25 cellular contexts compared by ENCODE assay signal in the genomic region with DNA sequence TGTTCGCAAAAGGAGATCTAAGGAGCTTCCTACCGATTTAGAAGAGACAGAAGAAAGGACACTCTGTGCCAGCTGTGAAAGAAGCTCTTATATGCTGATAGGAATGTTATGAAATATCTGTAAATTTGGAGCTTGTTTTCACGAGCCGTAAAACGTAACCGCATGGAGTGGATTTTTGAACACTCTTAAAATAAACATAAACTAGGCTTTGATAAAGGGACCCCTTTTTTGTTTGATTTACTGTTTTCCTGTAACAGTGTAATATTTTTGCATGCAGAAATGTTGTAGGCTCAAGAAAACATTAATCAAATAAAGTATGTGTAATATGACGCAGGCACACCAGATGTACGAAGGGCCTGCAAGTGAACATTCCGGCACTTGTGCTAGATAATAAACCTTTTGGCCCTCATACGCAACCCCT.
A peak's percentile ranks its signal among the peaks of the same experiment; 100 is the strongest.
DNase-seq lines count a peak whose midpoint lies in the region; FAIRE-seq and TF ChIP-seq lines count a peak whose summit lies in the region.
"Had no signal": no experiment of that assay in that cellular context is flagged by ENCODE, and none has a peak within 500 bp of the region (broad histone marks: within the 10 kb centered on the region; RNA-seq: fewer than 3 reads in every experiment).

No MANE protein-coding gene starts in this region.

- H3K27me3 ChIP-seq in keratinocyte (ENCODE audit: control insufficient read depth, extremely low read depth, insufficient read depth, low read length) (no peaks in the 10 kb centered on the region), subcutaneous abdominal adipose tissue (ENCODE audit: control insufficient read depth in 5 of 5, insufficient read depth in 4 of 5, low read length in 5 of 5) (no peaks in the 10 kb centered on the region)
- H3K27me3 ChIP-seq: body of pancreas, foreskin keratinocyte, uterus had no signal

- peak overlapping the region; percentile 18; the same call in 1 of the 2 replicates for H3K4me3 Mint-ChIP-seq in HFFc6
- H3K4me3 Mint-ChIP-seq: activated CD4-positive, alpha-beta T cell treated with anti-CD3 and anti-CD28 coated beads, Interleukin-2, amount 10 ng/mL, durations not matched to agents 7 days and 5 days; activated T-cell treated with anti-CD3 and anti-CD28 coated beads, Interleukin-2, amount 50 U/mL, for 4 hours; immature natural killer cell; nephron had no signal

- TF ChIP-seq CTCF in HFFc6 (IDR thresholded peaks at IDR 0.05) = no peak
- TF ChIP-seq CTCF in keratinocyte (optimal IDR thresholded peaks at IDR 0.05 in 1 of 3, IDR thresholded peaks at IDR 0.05 in 1 of 3, conservative IDR thresholded peaks at IDR 0.05 in 1 of 3; ENCODE audit: extremely low read depth in 1 of 3, insufficient read depth in 2 of 3, low read length in 3 of 3) = no peak

- DNase-seq in HFFc6 (no peak), keratinocyte (ENCODE audit: low read depth, low spot score) (no peak), Ammon's horn (ENCODE audit: low spot score) (no peak), UCSD-AML1 (lab: John Stamatoyannopoulos, UW; ENCODE audit: unreplicated experiment) (no peak), globus pallidus (ENCODE audit: low spot score) (no peak)
- DNase-seq: activated CD4-positive, alpha-beta T cell treated with anti-CD3 and anti-CD28 coated beads, Interleukin-2, amount 10 ng/mL, durations not matched to agents 7 days and 5 days; activated T-cell treated with anti-CD3 and anti-CD28 coated beads, Interleukin-2, amount 50 U/mL, for 4 hours; body of pancreas; cerebellar nuclear complex; foreskin keratinocyte; immature natural killer cell; Karpas-422; left ventricle myocardium superior; NCI-H510A treated with DMSO at 0.1 percent for 48 hours; NK-92 treated with Interleukin-12 subunit alpha and Interleukin-12 subunit beta, amount 100 ng/mL, for 24 hours; SHP77; stimulated activated naive CD4-positive, alpha-beta T cell; T-helper 9 cell; uterus had no signal

- H3K9ac ChIP-seq in keratinocyte (ENCODE audit: control insufficient read depth, extremely low read depth, insufficient read depth, low read length) = no peak overlapping the region
- peak overlapping the region in 1 of 5 donors; percentile 44 for H3K9ac ChIP-seq in subcutaneous abdominal adipose tissue (ENCODE audit: low read length in 5 of 5)
- H3K9ac ChIP-seq: parathyroid adenoma had no signal

- no peaks in the 10 kb centered on the region for H3K79me2 ChIP-seq in keratinocyte (ENCODE audit: control insufficient read depth, insufficient read depth, low read length)
- H3K79me2 ChIP-seq: parathyroid adenoma had no signal

- peak overlapping the region; percentile 90 for H2AFZ ChIP-seq in keratinocyte (ENCODE audit: control insufficient read depth, low read length)
- H2AFZ ChIP-seq: parathyroid adenoma had no signal

- H3K36me3 ChIP-seq in keratinocyte (ENCODE audit: control insufficient read depth in 2 of 2, extremely low read depth in 1 of 2, insufficient read depth in 2 of 2, low read length in 2 of 2) (no peaks in the 10 kb centered on the region), subcutaneous abdominal adipose tissue (ENCODE audit: control insufficient read depth in 5 of 5, insufficient read depth in 5 of 5, low read length in 5 of 5) (no peaks in the 10 kb centered on the region)
- H3K36me3 ChIP-seq: thoracic aorta, uterus had no signal

- peaks cover under 1% of the 10 kb centered on the region; the same call in 1 of the 2 replicates for H3K27me3 Mint-ChIP-seq in HFFc6 (ENCODE audit: insufficient read depth)
- H3K27me3 Mint-ChIP-seq: activated CD4-positive, alpha-beta T cell treated with anti-CD3 and anti-CD28 coated beads, Interleukin-2, amount 10 ng/mL, durations not matched to agents 7 days and 5 days had no signal

- H3K4me3 ChIP-seq in keratinocyte (ENCODE audit: control insufficient read depth in 2 of 3, extremely low read depth in 1 of 3, insufficient read depth in 2 of 3, low read depth in 1 of 3, low read length in 3 of 3) (no peak overlapping the region), subcutaneous abdominal adipose tissue (ENCODE audit: low read depth in 1 of 5, low read length in 5 of 5) (peak overlapping the region in 4 of 5 donors; percentile 19 to 43 (median 34))
- H3K4me3 ChIP-seq: body of pancreas, thoracic aorta, uterus had no signal

- FAIRE-seq in endometrium (lab: Jason Lieb, UNC) = peak; percentile 33
- no peak for FAIRE-seq in keratinocyte (lab: Jason Lieb, UNC)
- FAIRE-seq: endothelial cell of umbilical vein had no signal

- H4K20me1 ChIP-seq in keratinocyte (ENCODE audit: control insufficient read depth, extremely low read depth, insufficient read depth, low read length) = no peaks in the 10 kb centered on the region

- H3K9me1 ChIP-seq in keratinocyte (ENCODE audit: control insufficient read depth, extremely low read depth, insufficient read depth, low read length) = no peaks in the 10 kb centered on the region

- no peaks in the 10 kb centered on the region for H3K9me3 ChIP-seq in keratinocyte (ENCODE audit: control insufficient read depth, low read depth, low read length)
- no peaks in the 10 kb centered on the region for H3K9me3 ChIP-seq in subcutaneous abdominal adipose tissue (ENCODE audit: control insufficient read depth in 5 of 5, low read length in 5 of 5)
- H3K9me3 ChIP-seq: body of pancreas, thoracic aorta, uterus had no signal

- H3K4me1 Mint-ChIP-seq in HFFc6 (ENCODE audit: low read depth) = peaks cover 30% of the 10 kb centered on the region
- H3K4me1 Mint-ChIP-seq: activated CD4-positive, alpha-beta T cell treated with anti-CD3 and anti-CD28 coated beads, Interleukin-2, amount 10 ng/mL, durations not matched to agents 7 days and 5 days; immature natural killer cell had no signal

- H3K36me3 Mint-ChIP-seq in HFFc6 (ENCODE audit: low read depth) = no peaks in the 10 kb centered on the region
- H3K36me3 Mint-ChIP-seq: immature natural killer cell had no signal

- no peak overlapping the region for H3K27ac ChIP-seq in keratinocyte (ENCODE audit: control insufficient read depth, insufficient read depth, low read length)
- H3K27ac ChIP-seq in subcutaneous abdominal adipose tissue (ENCODE audit: low read depth, low read length) = peak overlapping the region; percentile 40
- H3K27ac ChIP-seq: body of pancreas, foreskin keratinocyte, parathyroid adenoma, thoracic aorta, uterus had no signal

- H3K4me2 ChIP-seq in keratinocyte (ENCODE audit: control insufficient read depth, extremely low read depth, insufficient read depth, low read depth, low read length) = peak overlapping the region; percentile 46

- no peak overlapping the region; the same call in 1 of the 2 replicates for H3K27ac Mint-ChIP-seq in HFFc6
- H3K27ac Mint-ChIP-seq: activated CD4-positive, alpha-beta T cell treated with anti-CD3 and anti-CD28 coated beads, Interleukin-2, amount 10 ng/mL, durations not matched to agents 7 days and 5 days; immature natural killer cell; nephron had no signal

- peaks cover 11% of the 10 kb centered on the region for H3K4me1 ChIP-seq in keratinocyte (ENCODE audit: control insufficient read depth, extremely low read depth, insufficient read depth, low read length)
- H3K4me1 ChIP-seq in subcutaneous abdominal adipose tissue (ENCODE audit: control insufficient read depth in 5 of 5, insufficient read depth in 5 of 5, low read length in 5 of 5) = peaks cover 0 to 12% (median 6%) of the 10 kb centered on the region in 5 donors
- H3K4me1 ChIP-seq: body of pancreas, foreskin keratinocyte, parathyroid adenoma, uterus had no signal

- dilution Hi-C loops in keratinocyte (cut with MboI; ENCODE audit: extremely low pct_ligation_motif_present, low sequenced_read_pairs) = no loop called here

- no peaks in the 10 kb centered on the region for H3K9me3 Mint-ChIP-seq in HFFc6
- H3K9me3 Mint-ChIP-seq: activated CD4-positive, alpha-beta T cell treated with anti-CD3 and anti-CD28 coated beads, Interleukin-2, amount 10 ng/mL, durations not matched to agents 7 days and 5 days; activated T-cell treated with anti-CD3 and anti-CD28 coated beads, Interleukin-2, amount 50 U/mL, for 4 hours; nephron had no signal

Comparison
In these comparisons a context has a peak if more than half of its experiments do, and no peak if none do; other contexts are left out.
1. H3K4me3 ChIP-seq: peak in subcutaneous abdominal adipose tissue (4 of 5); none in keratinocyte (0 of 3).